Comparison of ENCODE assay signal across 1 cellular context in genomic region chr22:41332217-41332616, GRCh38.
TF ChIP-seq lines count a peak whose summit lies in the region.

No MANE protein-coding gene starts in this region.

TF ChIP-seq in WTC11, 78 proteins besides CTCF, POLR2A, EP300 and RAD21 (continued from another document):
- TF ChIP-seq PREB (CRISPR knock-in tag; IDR thresholded peaks at IDR 0.05; ENCODE audit: borderline replicate concordance) = no peak
- TF ChIP-seq ATF3 (CRISPR knock-in tag; conservative IDR thresholded peaks at IDR 0.05) = no peak
- no peak for TF ChIP-seq FOXP1 (CRISPR knock-in tag; IDR thresholded peaks at IDR 0.05; ENCODE audit: borderline replicate concordance)
- TF ChIP-seq ATF1 (CRISPR knock-in tag; IDR thresholded peaks at IDR 0.05) = no peak
- no peak for TF ChIP-seq ETV6 (CRISPR knock-in tag; IDR thresholded peaks at IDR 0.05)
- no peak for TF ChIP-seq SMAD3 (CRISPR knock-in tag; IDR thresholded peaks at IDR 0.05; ENCODE audit: borderline replicate concordance)
- no peak for TF ChIP-seq EMX1 (CRISPR knock-in tag; IDR thresholded peaks at IDR 0.05)
- no peak for TF ChIP-seq ZNF423 (CRISPR knock-in tag; IDR thresholded peaks at IDR 0.05)
- TF ChIP-seq RORB (CRISPR knock-in tag; IDR thresholded peaks at IDR 0.05) = no peak
